Comparison of ENCODE assay signal across 1 cellular context in the genomic region with DNA sequence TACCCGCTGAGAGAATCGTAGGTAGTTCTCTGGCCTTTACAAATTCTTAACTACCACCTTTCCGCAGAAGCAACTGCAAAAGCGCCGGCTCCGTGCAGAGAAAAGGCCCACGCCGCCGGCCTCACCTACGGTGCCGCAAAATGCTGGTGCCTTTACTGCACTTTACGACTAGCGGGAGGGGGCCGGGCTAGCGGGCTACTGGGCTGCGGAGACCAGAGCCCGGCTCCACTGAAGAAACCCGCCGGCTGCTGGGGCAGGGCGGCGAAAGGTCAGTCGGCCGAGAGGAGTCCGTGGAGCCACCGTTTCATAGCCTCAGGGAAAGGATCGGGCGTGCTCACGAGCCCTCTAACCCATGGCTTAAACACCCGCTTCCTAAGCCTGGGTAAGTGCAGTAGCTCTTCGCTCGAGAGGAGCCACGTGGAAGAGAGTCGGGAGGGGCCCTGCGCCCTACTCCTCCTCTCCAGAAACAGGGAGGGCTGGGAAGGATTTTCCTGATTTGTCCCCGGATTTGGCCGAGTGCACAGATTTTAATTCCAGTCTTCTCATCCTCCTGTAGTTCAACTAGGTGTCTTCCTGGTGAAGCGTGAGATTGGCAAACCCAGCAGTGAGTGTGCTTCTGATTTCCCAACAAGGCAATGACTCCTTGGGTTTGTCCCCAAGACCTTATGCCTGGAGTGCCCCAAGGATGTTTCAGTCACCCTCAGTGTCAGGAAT.
TF ChIP-seq lines count a peak whose summit lies in the region.

A gene with protein sequence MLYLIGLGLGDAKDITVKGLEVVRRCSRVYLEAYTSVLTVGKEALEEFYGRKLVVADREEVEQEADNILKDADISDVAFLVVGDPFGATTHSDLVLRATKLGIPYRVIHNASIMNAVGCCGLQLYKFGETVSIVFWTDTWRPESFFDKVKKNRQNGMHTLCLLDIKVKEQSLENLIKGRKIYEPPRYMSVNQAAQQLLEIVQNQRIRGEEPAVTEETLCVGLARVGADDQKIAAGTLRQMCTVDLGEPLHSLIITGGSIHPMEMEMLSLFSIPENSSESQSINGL (minus strand): TSS at position 105 of the 714 bp plus-strand sequence. CDS start 341 bp downstream, outside the sequence.

TF ChIP-seq in WTC11, 78 proteins besides CTCF, POLR2A, EP300 and RAD21 (continued from another document):
- TF ChIP-seq, protein P1, sequence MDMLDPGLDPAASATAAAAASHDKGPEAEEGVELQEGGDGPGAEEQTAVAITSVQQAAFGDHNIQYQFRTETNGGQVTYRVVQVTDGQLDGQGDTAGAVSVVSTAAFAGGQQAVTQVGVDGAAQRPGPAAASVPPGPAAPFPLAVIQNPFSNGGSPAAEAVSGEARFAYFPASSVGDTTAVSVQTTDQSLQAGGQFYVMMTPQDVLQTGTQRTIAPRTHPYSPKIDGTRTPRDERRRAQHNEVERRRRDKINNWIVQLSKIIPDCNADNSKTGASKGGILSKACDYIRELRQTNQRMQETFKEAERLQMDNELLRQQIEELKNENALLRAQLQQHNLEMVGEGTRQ (CRISPR knock-in tag; IDR thresholded peaks at IDR 0.05): 0 out of 2 replicates have a peak, but pooled peaks have one; percentile 32
- TF ChIP-seq, protein P2, sequence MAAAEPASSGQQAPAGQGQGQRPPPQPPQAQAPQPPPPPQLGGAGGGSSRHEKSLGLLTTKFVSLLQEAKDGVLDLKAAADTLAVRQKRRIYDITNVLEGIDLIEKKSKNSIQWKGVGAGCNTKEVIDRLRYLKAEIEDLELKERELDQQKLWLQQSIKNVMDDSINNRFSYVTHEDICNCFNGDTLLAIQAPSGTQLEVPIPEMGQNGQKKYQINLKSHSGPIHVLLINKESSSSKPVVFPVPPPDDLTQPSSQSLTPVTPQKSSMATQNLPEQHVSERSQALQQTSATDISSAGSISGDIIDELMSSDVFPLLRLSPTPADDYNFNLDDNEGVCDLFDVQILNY (CRISPR knock-in tag; IDR thresholded peaks at IDR 0.05): peak; percentile 55; the same call in 1 of the 2 replicates
- TF ChIP-seq, protein P3, sequence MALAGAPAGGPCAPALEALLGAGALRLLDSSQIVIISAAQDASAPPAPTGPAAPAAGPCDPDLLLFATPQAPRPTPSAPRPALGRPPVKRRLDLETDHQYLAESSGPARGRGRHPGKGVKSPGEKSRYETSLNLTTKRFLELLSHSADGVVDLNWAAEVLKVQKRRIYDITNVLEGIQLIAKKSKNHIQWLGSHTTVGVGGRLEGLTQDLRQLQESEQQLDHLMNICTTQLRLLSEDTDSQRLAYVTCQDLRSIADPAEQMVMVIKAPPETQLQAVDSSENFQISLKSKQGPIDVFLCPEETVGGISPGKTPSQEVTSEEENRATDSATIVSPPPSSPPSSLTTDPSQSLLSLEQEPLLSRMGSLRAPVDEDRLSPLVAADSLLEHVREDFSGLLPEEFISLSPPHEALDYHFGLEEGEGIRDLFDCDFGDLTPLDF (CRISPR knock-in tag; IDR thresholded peaks at IDR 0.05): 0 out of 2 replicates have a peak, but pooled peaks have one; percentile 56
- TF ChIP-seq ZNF138 (CRISPR knock-in tag; conservative IDR thresholded peaks at IDR 0.05): 0 out of 2 replicates have a peak, but pooled peaks have one; percentile 37
- no peak for TF ChIP-seq OVOL2 (CRISPR knock-in tag; IDR thresholded peaks at IDR 0.05; ENCODE audit: borderline replicate concordance)
- TF ChIP-seq, protein P4, sequence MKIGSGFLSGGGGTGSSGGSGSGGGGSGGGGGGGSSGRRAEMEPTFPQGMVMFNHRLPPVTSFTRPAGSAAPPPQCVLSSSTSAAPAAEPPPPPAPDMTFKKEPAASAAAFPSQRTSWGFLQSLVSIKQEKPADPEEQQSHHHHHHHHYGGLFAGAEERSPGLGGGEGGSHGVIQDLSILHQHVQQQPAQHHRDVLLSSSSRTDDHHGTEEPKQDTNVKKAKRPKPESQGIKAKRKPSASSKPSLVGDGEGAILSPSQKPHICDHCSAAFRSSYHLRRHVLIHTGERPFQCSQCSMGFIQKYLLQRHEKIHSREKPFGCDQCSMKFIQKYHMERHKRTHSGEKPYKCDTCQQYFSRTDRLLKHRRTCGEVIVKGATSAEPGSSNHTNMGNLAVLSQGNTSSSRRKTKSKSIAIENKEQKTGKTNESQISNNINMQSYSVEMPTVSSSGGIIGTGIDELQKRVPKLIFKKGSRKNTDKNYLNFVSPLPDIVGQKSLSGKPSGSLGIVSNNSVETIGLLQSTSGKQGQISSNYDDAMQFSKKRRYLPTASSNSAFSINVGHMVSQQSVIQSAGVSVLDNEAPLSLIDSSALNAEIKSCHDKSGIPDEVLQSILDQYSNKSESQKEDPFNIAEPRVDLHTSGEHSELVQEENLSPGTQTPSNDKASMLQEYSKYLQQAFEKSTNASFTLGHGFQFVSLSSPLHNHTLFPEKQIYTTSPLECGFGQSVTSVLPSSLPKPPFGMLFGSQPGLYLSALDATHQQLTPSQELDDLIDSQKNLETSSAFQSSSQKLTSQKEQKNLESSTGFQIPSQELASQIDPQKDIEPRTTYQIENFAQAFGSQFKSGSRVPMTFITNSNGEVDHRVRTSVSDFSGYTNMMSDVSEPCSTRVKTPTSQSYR (CRISPR knock-in tag; IDR thresholded peaks at IDR 0.05): no peak
- no peak for TF ChIP-seq GABPB1 (CRISPR knock-in tag; IDR thresholded peaks at IDR 0.05)
- peak; percentile 63; the same call in 1 of the 2 replicates for TF ChIP-seq SP1 (CRISPR knock-in tag; conservative IDR thresholded peaks at IDR 0.05)
- no peak for TF ChIP-seq TCF7 (CRISPR knock-in tag; IDR thresholded peaks at IDR 0.05; ENCODE audit: low read depth)
- TF ChIP-seq, protein P5, sequence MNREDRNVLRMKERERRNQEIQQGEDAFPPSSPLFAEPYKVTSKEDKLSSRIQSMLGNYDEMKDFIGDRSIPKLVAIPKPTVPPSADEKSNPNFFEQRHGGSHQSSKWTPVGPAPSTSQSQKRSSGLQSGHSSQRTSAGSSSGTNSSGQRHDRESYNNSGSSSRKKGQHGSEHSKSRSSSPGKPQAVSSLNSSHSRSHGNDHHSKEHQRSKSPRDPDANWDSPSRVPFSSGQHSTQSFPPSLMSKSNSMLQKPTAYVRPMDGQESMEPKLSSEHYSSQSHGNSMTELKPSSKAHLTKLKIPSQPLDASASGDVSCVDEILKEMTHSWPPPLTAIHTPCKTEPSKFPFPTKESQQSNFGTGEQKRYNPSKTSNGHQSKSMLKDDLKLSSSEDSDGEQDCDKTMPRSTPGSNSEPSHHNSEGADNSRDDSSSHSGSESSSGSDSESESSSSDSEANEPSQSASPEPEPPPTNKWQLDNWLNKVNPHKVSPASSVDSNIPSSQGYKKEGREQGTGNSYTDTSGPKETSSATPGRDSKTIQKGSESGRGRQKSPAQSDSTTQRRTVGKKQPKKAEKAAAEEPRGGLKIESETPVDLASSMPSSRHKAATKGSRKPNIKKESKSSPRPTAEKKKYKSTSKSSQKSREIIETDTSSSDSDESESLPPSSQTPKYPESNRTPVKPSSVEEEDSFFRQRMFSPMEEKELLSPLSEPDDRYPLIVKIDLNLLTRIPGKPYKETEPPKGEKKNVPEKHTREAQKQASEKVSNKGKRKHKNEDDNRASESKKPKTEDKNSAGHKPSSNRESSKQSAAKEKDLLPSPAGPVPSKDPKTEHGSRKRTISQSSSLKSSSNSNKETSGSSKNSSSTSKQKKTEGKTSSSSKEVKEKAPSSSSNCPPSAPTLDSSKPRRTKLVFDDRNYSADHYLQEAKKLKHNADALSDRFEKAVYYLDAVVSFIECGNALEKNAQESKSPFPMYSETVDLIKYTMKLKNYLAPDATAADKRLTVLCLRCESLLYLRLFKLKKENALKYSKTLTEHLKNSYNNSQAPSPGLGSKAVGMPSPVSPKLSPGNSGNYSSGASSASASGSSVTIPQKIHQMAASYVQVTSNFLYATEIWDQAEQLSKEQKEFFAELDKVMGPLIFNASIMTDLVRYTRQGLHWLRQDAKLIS (CRISPR knock-in tag; IDR thresholded peaks at IDR 0.05; ENCODE audit: borderline replicate concordance): 0 out of 2 replicates have a peak, but pooled peaks have one; percentile 42
- TF ChIP-seq FOXP1 (CRISPR knock-in tag; IDR thresholded peaks at IDR 0.05; ENCODE audit: borderline replicate concordance): no peak; the same call in 1 of the 2 replicates
- peak; percentile 70; the same call in 1 of the 2 replicates for TF ChIP-seq ETV6 (CRISPR knock-in tag; IDR thresholded peaks at IDR 0.05)
- TF ChIP-seq ESRRA (CRISPR knock-in tag; IDR thresholded peaks at IDR 0.05; ENCODE audit: borderline replicate concordance): no peak
- TF ChIP-seq, protein P6, sequence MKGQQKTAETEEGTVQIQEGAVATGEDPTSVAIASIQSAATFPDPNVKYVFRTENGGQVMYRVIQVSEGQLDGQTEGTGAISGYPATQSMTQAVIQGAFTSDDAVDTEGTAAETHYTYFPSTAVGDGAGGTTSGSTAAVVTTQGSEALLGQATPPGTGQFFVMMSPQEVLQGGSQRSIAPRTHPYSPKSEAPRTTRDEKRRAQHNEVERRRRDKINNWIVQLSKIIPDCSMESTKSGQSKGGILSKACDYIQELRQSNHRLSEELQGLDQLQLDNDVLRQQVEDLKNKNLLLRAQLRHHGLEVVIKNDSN (CRISPR knock-in tag; IDR thresholded peaks at IDR 0.05): peak; percentile 34; the same call in 1 of the 2 replicates
- TF ChIP-seq, protein P7, sequence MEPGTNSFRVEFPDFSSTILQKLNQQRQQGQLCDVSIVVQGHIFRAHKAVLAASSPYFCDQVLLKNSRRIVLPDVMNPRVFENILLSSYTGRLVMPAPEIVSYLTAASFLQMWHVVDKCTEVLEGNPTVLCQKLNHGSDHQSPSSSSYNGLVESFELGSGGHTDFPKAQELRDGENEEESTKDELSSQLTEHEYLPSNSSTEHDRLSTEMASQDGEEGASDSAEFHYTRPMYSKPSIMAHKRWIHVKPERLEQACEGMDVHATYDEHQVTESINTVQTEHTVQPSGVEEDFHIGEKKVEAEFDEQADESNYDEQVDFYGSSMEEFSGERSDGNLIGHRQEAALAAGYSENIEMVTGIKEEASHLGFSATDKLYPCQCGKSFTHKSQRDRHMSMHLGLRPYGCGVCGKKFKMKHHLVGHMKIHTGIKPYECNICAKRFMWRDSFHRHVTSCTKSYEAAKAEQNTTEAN (CRISPR knock-in tag; IDR thresholded peaks at IDR 0.05): no peak
TF ChIP-seq in WTC11: peak in this region for 14.
